ENCODE assay signal across 1 cellular context in genomic region chr14:104677506-104678332, GRCh38.
TF ChIP-seq lines count a peak whose summit lies in the region.

No MANE protein-coding gene starts in this region.

TF ChIP-seq in WTC11, 78 proteins besides CTCF, POLR2A, EP300 and RAD21 (continued from another document):
- no peak for TF ChIP-seq ZNF425 (CRISPR knock-in tag; conservative IDR thresholded peaks at IDR 0.05)
- no peak for TF ChIP-seq ZNF532 (CRISPR knock-in tag; IDR thresholded peaks at IDR 0.05; ENCODE audit: borderline replicate concordance)
- TF ChIP-seq TCF7 (CRISPR knock-in tag; IDR thresholded peaks at IDR 0.05; ENCODE audit: low read depth), result no peak
- TF ChIP-seq E2F5 (CRISPR knock-in tag; IDR thresholded peaks at IDR 0.05), result no peak; the same call in none of the 2 replicates
- no peak for TF ChIP-seq ZNF232 (CRISPR knock-in tag; IDR thresholded peaks at IDR 0.05)
- TF ChIP-seq STAT6 (CRISPR knock-in tag; conservative IDR thresholded peaks at IDR 0.05; ENCODE audit: low read depth), result no peak
- TF ChIP-seq ZNF138 (CRISPR knock-in tag; conservative IDR thresholded peaks at IDR 0.05), result no peak
- no peak for TF ChIP-seq CBFB (CRISPR knock-in tag; IDR thresholded peaks at IDR 0.05; ENCODE audit: low read depth)
- no peak for TF ChIP-seq ZNF219 (CRISPR knock-in tag; IDR thresholded peaks at IDR 0.05; ENCODE audit: borderline replicate concordance)
- TF ChIP-seq OVOL2 (CRISPR knock-in tag; IDR thresholded peaks at IDR 0.05; ENCODE audit: borderline replicate concordance), result no peak
- no peak for TF ChIP-seq ZNF317 (CRISPR knock-in tag; IDR thresholded peaks at IDR 0.05; ENCODE audit: borderline replicate concordance, low read depth)
- peak; percentile 68; the same call in 1 of the 2 replicates for TF ChIP-seq TEAD1 (CRISPR knock-in tag; IDR thresholded peaks at IDR 0.05)
- peak; percentile 79 for TF ChIP-seq MAX (CRISPR knock-in tag; IDR thresholded peaks at IDR 0.05)
- no peak for TF ChIP-seq AR (CRISPR knock-in tag; IDR thresholded peaks at IDR 0.05)
- no peak for TF ChIP-seq NR3C1 (CRISPR knock-in tag; conservative IDR thresholded peaks at IDR 0.05; ENCODE audit: low read depth)
- TF ChIP-seq IRF2 (CRISPR knock-in tag; IDR thresholded peaks at IDR 0.05; ENCODE audit: borderline replicate concordance, low read depth), result no peak
- no peak for TF ChIP-seq ZNF121 (CRISPR knock-in tag; IDR thresholded peaks at IDR 0.05)
- no peak for TF ChIP-seq ATF1 (CRISPR knock-in tag; IDR thresholded peaks at IDR 0.05)
- TF ChIP-seq HMGA2 (CRISPR knock-in tag; IDR thresholded peaks at IDR 0.05), result no peak
- no peak for TF ChIP-seq E2F1 (CRISPR knock-in tag; IDR thresholded peaks at IDR 0.05)
- no peak for TF ChIP-seq ZBTB43 (CRISPR knock-in tag; IDR thresholded peaks at IDR 0.05)
- TF ChIP-seq KAT7 (CRISPR knock-in tag; IDR thresholded peaks at IDR 0.05; ENCODE audit: borderline replicate concordance), result no peak
- no peak for TF ChIP-seq NR2C2 (CRISPR knock-in tag; IDR thresholded peaks at IDR 0.05)
- TF ChIP-seq SP1 (CRISPR knock-in tag; conservative IDR thresholded peaks at IDR 0.05), result peak; percentile 71; the same call in 1 of the 2 replicates
